8 cellular contexts compared by ENCODE assay signal in genomic region chr9:15837079-15837679, GRCh38.
DNase-seq lines count a peak whose midpoint lies in the region; ATAC-seq, FAIRE-seq and TF ChIP-seq lines count a peak whose summit lies in the region.

No MANE protein-coding gene starts in this region.

- no peak overlapping the region for H2AFZ ChIP-seq in GM12878 (ENCODE audit: control insufficient read depth, low read depth, low read length)

- POLR2A ChIA-PET in GM12878 (lab: Charles Lee): no interaction called here

- no peak for TF ChIP-seq EP300 in GM12878 (IDR thresholded peaks at IDR 0.05; ENCODE audit: borderline replicate concordance in 1 of 2, control insufficient read depth in 1 of 2, low read depth in 2 of 2, low read length in 2 of 2)

- CTCF ChIA-PET in GM12878 (lab: Yijun Ruan, JAX): interaction anchor here (1.0 to 2.4 kb wide), 6 partner anchors 8 to 290 kb away, joined by 3 to 15 read pairs (median 4); no protein-coding TSS in a partner anchor

- H3K36me3 ChIP-seq in GM12878 (ENCODE audit: control insufficient read depth in 2 of 2, insufficient read depth in 2 of 2, low read length in 1 of 2) (no peaks in the 10 kb centered on the region), testis (ENCODE audit: low read depth, missing control alignments) (no peaks in the 10 kb centered on the region)

- H3K4me1 ChIP-seq in GM12878 (ENCODE audit: control insufficient read depth, insufficient read depth, low read length): no peaks in the 10 kb centered on the region
- no peaks in the 10 kb centered on the region for H3K4me1 ChIP-seq in testis

- peak; percentile 51 to 75 for DNase-seq in NCI-H2081 (lab: John Stamatoyannopoulos, UW)
- no peak for DNase-seq in NCI-H2081 treated with DMSO at 0.1 percent for 48 hours (lab: John Stamatoyannopoulos, UW)
- peak; percentile 30 to 91 for DNase-seq in NCI-H526 (lab: John Stamatoyannopoulos, UW)
- DNase-seq in GM12878 (ENCODE audit: low read depth, low spot score): peak; percentile 7
- peak; percentile 33 for DNase-seq in testis

- in situ Hi-C loops in GM12878 (cut with MboI): no loop called here

- H4K20me1 ChIP-seq in GM12878 (ENCODE audit: control insufficient read depth, insufficient read depth): no peaks in the 10 kb centered on the region

- H3K9ac ChIP-seq in GM12878 (ENCODE audit: control insufficient read depth, insufficient read depth, low read length): no peak overlapping the region

- no TSS peak for BruUV-seq in GM12878 (replicated peaks; lab: Mats Ljungman, UMichigan)

- H3K79me2 ChIP-seq in GM12878 (ENCODE audit: control insufficient read depth, insufficient read depth, low read length): no peaks in the 10 kb centered on the region

- H3K27ac ChIP-seq in GM12878 (ENCODE audit: control insufficient read depth, insufficient read depth) (no peak overlapping the region), testis (no peak overlapping the region)

- TF ChIP-seq CTCF in GM12878 (IDR thresholded peaks at IDR 0.05 in 2 of 3, conservative IDR thresholded peaks at IDR 0.05 in 1 of 3; ENCODE audit: control insufficient read depth in 2 of 3, extremely low read depth in 1 of 3, insufficient read depth in 1 of 3, low read depth in 3 of 3, low read length in 3 of 3): peak; percentile 67 to 74 (median 71)
- peak; percentile 45 to 80 (median 64) for TF ChIP-seq CTCF in testis (IDR thresholded peaks at IDR 0.05)

- no peaks in the 10 kb centered on the region for H3K27me3 ChIP-seq in GM12878 (replicated peaks in 1 of 2; ENCODE audit: control insufficient read depth in 2 of 2, insufficient read depth in 2 of 2, low read length in 1 of 2)
- no peaks in the 10 kb centered on the region for H3K27me3 ChIP-seq in testis

- TF ChIP-seq POLR2A in GM12878 (IDR thresholded peaks at IDR 0.05; ENCODE audit: low read depth, low read length) (no peak), testis (IDR thresholded peaks at IDR 0.05) (no peak)

- WGBS in GM12878 (ENCODE audit: insufficient coverage, insufficient replicate concordance, low lambda C conversion rate, missing lambda C conversion rate): 1% methylated on average over 4 of the region's 4 CpGs
- WGBS in testis, 2 donors: 1 to 3% methylated on average over 4 of the region's 4 CpGs

- H3K9me3 ChIP-seq in GM12878 (replicated peaks; ENCODE audit: control insufficient read depth, insufficient read depth, low read length) (no peaks in the 10 kb centered on the region), testis (no peaks in the 10 kb centered on the region)

- H3K4me3 ChIP-seq in GM12878 (no peak overlapping the region), testis (no peak overlapping the region)

- intact Hi-C loops in GM12878 (cut with micrococcal nuclease; ENCODE audit: unreplicated experiment) (loop anchor here (10.0 kb wide), 1 partner anchor 1628 kb away; no protein-coding TSS in a partner anchor), testis (cut with DNase I; ENCODE audit: low total_unique reads) (no loop called here)

- ATAC-seq in GM19351 (IDR thresholded peaks at IDR 0.05; ENCODE audit: unreplicated experiment) (peak; percentile 89), HG03378 (IDR thresholded peaks at IDR 0.05; ENCODE audit: unreplicated experiment) (peak; percentile 90), GM12878 (peak; percentile 87)

- RAD21 ChIA-PET in GM12878 (lab: Charles Lee; ENCODE audit: unreplicated experiment): no interaction called here

- SMC1A ChIA-PET in GM12878 (lab: Charles Lee; ENCODE audit: uncharacterized antibody, unreplicated experiment): interaction anchor here (0.7 kb wide), 2 partner anchors 9 to 290 kb away, joined by 3 read pairs; no protein-coding TSS in a partner anchor

- H3K4me2 ChIP-seq in GM12878 (ENCODE audit: control insufficient read depth, insufficient read depth): no peak overlapping the region

- TF ChIP-seq RAD21 in GM12878 (IDR thresholded peaks at IDR 0.05; ENCODE audit: insufficient read depth, low read depth, low read length): peak; percentile 58

- peak; percentile 91 for FAIRE-seq in GM12878 (lab: Jason Lieb, UNC)
- FAIRE-seq in islet of Langerhans (lab: Jason Lieb, UNC): peak; percentile 93

TF ChIP-seq in GM12878, 131 proteins besides CTCF, POLR2A, EP300 and RAD21:
- TF ChIP-seq FOXK2 (IDR thresholded peaks at IDR 0.05) (no peak), YY1 (IDR thresholded peaks at IDR 0.05; ENCODE audit: low read depth, low read length) (0 out of 2 replicates have a peak, but pooled peaks have one; percentile 23)
